In the genomic region with DNA sequence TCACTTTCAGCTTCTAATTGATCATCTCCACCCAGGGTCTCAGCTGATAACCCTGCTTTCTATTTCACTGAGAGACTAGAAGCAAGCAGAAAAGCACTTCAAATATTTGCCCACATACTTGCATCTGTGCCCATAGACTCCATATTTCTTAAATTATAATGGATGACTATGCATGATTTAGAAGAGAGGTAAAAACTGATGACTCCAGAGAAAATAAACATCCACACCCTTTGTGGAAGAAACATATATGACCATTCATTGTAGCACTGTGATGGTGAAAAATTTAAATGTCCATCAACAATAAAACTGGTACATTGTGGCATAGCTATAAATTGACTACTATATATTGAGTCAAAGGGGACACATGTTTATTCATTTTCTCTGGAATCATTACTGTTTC, we compare ENCODE assay signal across 26 cellular contexts.
"Had no signal": no experiment of that assay in that cellular context is flagged by ENCODE, and none has a peak within 500 bp of the region (broad histone marks: within the 10 kb centered on the region; RNA-seq: fewer than 3 reads in every experiment).

No MANE protein-coding gene starts in this region.

- H3K4me3 ChIP-seq: colonic mucosa, coronary artery, dorsolateral prefrontal cortex, esophagus muscularis mucosa, esophagus squamous epithelium, gastrocnemius medialis, gastroesophageal sphincter, heart left ventricle, heart right ventricle had no signal

- H3K9me3 ChIP-seq: colonic mucosa, esophagus muscularis mucosa, esophagus squamous epithelium, gastrocnemius medialis, gastroesophageal sphincter, heart left ventricle, heart right ventricle had no signal

- H3K4me1 ChIP-seq: colonic mucosa, esophagus muscularis mucosa, esophagus squamous epithelium, foreskin keratinocyte, gastrocnemius medialis, gastroesophageal sphincter, heart right ventricle had no signal

- ATAC-seq: effector memory CD8-positive, alpha-beta T cell; esophagus mucosa; foreskin keratinocyte; gastrocnemius medialis; gastroesophageal sphincter; heart left ventricle; heart right ventricle had no signal

- FAIRE-seq: colon, endometrium, endothelial cell of umbilical vein, frontal cortex had no signal

- H3K27ac ChIP-seq: colonic mucosa, coronary artery, dorsolateral prefrontal cortex, epithelial cell of prostate, esophagus muscularis mucosa, esophagus squamous epithelium, foreskin keratinocyte, gastrocnemius medialis, gastroesophageal sphincter, heart left ventricle, heart right ventricle had no signal

- H3K36me3 ChIP-seq: colonic mucosa, esophagus muscularis mucosa, esophagus squamous epithelium, gastrocnemius medialis, gastroesophageal sphincter, heart left ventricle, heart right ventricle had no signal

- H3K27me3 ChIP-seq: colonic mucosa, foreskin keratinocyte had no signal

- DNase-seq: colonic mucosa; cortex of kidney; dermis blood vessel endothelial cell; dorsolateral prefrontal cortex; effector CD4-positive, alpha-beta T cell; effector CD8-positive, alpha-beta T cell; effector memory CD4-positive, alpha-beta T cell; effector memory CD8-positive, alpha-beta T cell; endodermal cell; esophagus squamous epithelium; foreskin fibroblast; foreskin keratinocyte; gastrocnemius medialis; glutamatergic neuron; head of caudate nucleus; heart left ventricle; heart right ventricle had no signal
